In the genomic region with DNA sequence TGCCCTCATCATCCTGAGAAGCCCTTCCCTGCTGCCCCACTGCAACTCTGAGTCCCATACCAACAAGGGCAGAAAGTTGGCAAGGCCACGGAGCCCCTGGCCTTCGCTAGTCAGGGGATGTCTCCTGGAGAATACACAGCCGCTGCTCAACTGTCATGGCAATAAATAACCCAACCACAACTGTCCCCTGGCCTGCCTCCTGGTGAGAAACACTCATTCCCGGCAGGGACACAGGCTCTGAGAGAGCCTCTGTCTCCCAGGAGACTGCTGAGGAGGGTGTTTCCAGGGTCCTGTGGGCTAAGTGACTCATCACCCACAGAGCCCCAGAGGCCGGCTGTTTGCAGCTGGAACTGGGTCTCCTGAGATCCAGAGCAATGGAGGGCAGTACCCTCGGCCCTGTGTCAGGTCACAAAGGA, we compare ENCODE assay signal across 1 cellular context.
TF ChIP-seq lines count a peak whose summit lies in the region.

No MANE protein-coding gene starts in this region.

TF ChIP-seq in K562, 482 proteins besides CTCF, POLR2A, EP300 and RAD21 (continued from another document and continues in another):
- TF ChIP-seq ZBTB7A (IDR thresholded peaks at IDR 0.05; ENCODE audit: borderline replicate concordance, control insufficient read depth, low read depth, low read length): peak; percentile 66; the same call in 1 of the 2 replicates
- no peak for TF ChIP-seq HOXB6 (CRISPR knock-in tag; IDR thresholded peaks at IDR 0.05; ENCODE audit: borderline replicate concordance)
- TF ChIP-seq, protein P1, sequence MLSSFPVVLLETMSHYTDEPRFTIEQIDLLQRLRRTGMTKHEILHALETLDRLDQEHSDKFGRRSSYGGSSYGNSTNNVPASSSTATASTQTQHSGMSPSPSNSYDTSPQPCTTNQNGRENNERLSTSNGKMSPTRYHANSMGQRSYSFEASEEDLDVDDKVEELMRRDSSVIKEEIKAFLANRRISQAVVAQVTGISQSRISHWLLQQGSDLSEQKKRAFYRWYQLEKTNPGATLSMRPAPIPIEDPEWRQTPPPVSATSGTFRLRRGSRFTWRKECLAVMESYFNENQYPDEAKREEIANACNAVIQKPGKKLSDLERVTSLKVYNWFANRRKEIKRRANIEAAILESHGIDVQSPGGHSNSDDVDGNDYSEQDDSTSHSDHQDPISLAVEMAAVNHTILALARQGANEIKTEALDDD (IDR thresholded peaks at IDR 0.05): no peak
- TF ChIP-seq CREM (IDR thresholded peaks at IDR 0.05; ENCODE audit: low read depth): no peak
- no peak for TF ChIP-seq HNRNPLL (IDR thresholded peaks at IDR 0.05; ENCODE audit: low read depth, low read length, poor library complexity, severe bottlenecking)
- no peak for TF ChIP-seq KDM5B (IDR thresholded peaks at IDR 0.05; ENCODE audit: insufficient replicate concordance, low read depth, low read length)
- no peak for TF ChIP-seq EGR1 (conservative IDR thresholded peaks at IDR 0.05)
- TF ChIP-seq PHF21A (IDR thresholded peaks at IDR 0.05; ENCODE audit: borderline replicate concordance, low read depth): no peak
- TF ChIP-seq LARP7 (IDR thresholded peaks at IDR 0.05): no peak
- TF ChIP-seq PTBP1 (IDR thresholded peaks at IDR 0.05; ENCODE audit: low read depth, low read length): no peak
- no peak for TF ChIP-seq ZNF780A (CRISPR knock-in tag; IDR thresholded peaks at IDR 0.05)
- TF ChIP-seq, protein P2, sequence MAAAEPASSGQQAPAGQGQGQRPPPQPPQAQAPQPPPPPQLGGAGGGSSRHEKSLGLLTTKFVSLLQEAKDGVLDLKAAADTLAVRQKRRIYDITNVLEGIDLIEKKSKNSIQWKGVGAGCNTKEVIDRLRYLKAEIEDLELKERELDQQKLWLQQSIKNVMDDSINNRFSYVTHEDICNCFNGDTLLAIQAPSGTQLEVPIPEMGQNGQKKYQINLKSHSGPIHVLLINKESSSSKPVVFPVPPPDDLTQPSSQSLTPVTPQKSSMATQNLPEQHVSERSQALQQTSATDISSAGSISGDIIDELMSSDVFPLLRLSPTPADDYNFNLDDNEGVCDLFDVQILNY (CRISPR knock-in tag; IDR thresholded peaks at IDR 0.05): no peak
- no peak for TF ChIP-seq ZNF551 (CRISPR knock-in tag; IDR thresholded peaks at IDR 0.05)
- TF ChIP-seq ZNF134 (CRISPR knock-in tag; conservative IDR thresholded peaks at IDR 0.05): no peak
- TF ChIP-seq ILF3 (IDR thresholded peaks at IDR 0.05; ENCODE audit: borderline replicate concordance): no peak
- no peak for TF ChIP-seq BRF1 (IDR thresholded peaks at IDR 0.05; ENCODE audit: borderline replicate concordance, extremely low read depth, insufficient read length)
- peak; percentile 69 for TF ChIP-seq SMARCA4 (IDR thresholded peaks at IDR 0.05)
- TF ChIP-seq NFE2L1 (tag; IDR thresholded peaks at IDR 0.05; ENCODE audit: borderline replicate concordance, low read depth): no peak
- peak; percentile 24; the same call in 1 of the 2 replicates for TF ChIP-seq HDAC2 (IDR thresholded peaks at IDR 0.05)
- TF ChIP-seq GTF2F1 (IDR thresholded peaks at IDR 0.05; ENCODE audit: low read depth, low read length): no peak
- TF ChIP-seq SAP30 (IDR thresholded peaks at IDR 0.05; ENCODE audit: borderline replicate concordance, insufficient read depth, low read depth, low read length, poor library complexity, severe bottlenecking): no peak
- TF ChIP-seq, protein P3, sequence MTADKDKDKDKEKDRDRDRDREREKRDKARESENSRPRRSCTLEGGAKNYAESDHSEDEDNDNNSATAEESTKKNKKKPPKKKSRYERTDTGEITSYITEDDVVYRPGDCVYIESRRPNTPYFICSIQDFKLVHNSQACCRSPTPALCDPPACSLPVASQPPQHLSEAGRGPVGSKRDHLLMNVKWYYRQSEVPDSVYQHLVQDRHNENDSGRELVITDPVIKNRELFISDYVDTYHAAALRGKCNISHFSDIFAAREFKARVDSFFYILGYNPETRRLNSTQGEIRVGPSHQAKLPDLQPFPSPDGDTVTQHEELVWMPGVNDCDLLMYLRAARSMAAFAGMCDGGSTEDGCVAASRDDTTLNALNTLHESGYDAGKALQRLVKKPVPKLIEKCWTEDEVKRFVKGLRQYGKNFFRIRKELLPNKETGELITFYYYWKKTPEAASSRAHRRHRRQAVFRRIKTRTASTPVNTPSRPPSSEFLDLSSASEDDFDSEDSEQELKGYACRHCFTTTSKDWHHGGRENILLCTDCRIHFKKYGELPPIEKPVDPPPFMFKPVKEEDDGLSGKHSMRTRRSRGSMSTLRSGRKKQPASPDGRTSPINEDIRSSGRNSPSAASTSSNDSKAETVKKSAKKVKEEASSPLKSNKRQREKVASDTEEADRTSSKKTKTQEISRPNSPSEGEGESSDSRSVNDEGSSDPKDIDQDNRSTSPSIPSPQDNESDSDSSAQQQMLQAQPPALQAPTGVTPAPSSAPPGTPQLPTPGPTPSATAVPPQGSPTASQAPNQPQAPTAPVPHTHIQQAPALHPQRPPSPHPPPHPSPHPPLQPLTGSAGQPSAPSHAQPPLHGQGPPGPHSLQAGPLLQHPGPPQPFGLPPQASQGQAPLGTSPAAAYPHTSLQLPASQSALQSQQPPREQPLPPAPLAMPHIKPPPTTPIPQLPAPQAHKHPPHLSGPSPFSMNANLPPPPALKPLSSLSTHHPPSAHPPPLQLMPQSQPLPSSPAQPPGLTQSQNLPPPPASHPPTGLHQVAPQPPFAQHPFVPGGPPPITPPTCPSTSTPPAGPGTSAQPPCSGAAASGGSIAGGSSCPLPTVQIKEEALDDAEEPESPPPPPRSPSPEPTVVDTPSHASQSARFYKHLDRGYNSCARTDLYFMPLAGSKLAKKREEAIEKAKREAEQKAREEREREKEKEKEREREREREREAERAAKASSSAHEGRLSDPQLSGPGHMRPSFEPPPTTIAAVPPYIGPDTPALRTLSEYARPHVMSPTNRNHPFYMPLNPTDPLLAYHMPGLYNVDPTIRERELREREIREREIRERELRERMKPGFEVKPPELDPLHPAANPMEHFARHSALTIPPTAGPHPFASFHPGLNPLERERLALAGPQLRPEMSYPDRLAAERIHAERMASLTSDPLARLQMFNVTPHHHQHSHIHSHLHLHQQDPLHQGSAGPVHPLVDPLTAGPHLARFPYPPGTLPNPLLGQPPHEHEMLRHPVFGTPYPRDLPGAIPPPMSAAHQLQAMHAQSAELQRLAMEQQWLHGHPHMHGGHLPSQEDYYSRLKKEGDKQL (CRISPR knock-in tag; IDR thresholded peaks at IDR 0.05; ENCODE audit: borderline replicate concordance): no peak
- TF ChIP-seq SMARCB1 (IDR thresholded peaks at IDR 0.05; ENCODE audit: insufficient read length, low read depth): no peak
- TF ChIP-seq, protein P4, sequence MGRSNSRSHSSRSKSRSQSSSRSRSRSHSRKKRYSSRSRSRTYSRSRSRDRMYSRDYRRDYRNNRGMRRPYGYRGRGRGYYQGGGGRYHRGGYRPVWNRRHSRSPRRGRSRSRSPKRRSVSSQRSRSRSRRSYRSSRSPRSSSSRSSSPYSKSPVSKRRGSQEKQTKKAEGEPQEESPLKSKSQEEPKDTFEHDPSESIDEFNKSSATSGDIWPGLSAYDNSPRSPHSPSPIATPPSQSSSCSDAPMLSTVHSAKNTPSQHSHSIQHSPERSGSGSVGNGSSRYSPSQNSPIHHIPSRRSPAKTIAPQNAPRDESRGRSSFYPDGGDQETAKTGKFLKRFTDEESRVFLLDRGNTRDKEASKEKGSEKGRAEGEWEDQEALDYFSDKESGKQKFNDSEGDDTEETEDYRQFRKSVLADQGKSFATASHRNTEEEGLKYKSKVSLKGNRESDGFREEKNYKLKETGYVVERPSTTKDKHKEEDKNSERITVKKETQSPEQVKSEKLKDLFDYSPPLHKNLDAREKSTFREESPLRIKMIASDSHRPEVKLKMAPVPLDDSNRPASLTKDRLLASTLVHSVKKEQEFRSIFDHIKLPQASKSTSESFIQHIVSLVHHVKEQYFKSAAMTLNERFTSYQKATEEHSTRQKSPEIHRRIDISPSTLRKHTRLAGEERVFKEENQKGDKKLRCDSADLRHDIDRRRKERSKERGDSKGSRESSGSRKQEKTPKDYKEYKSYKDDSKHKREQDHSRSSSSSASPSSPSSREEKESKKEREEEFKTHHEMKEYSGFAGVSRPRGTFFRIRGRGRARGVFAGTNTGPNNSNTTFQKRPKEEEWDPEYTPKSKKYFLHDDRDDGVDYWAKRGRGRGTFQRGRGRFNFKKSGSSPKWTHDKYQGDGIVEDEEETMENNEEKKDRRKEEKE (IDR thresholded peaks at IDR 0.05; ENCODE audit: borderline replicate concordance in 1 of 2, control insufficient read depth in 1 of 2, low read depth in 2 of 2, low read length in 1 of 2): no peak
- no peak for TF ChIP-seq EP400 (IDR thresholded peaks at IDR 0.05)
- no peak for TF ChIP-seq ZNF695 (CRISPR knock-in tag; IDR thresholded peaks at IDR 0.05)
- TF ChIP-seq PHF20 (IDR thresholded peaks at IDR 0.05; ENCODE audit: partially characterized antibody): no peak
- TF ChIP-seq FOXA1 (IDR thresholded peaks at IDR 0.05; ENCODE audit: borderline replicate concordance): no peak
- TF ChIP-seq ZNF79 (CRISPR knock-in tag; IDR thresholded peaks at IDR 0.05; ENCODE audit: low read depth): no peak
- TF ChIP-seq, protein P5, sequence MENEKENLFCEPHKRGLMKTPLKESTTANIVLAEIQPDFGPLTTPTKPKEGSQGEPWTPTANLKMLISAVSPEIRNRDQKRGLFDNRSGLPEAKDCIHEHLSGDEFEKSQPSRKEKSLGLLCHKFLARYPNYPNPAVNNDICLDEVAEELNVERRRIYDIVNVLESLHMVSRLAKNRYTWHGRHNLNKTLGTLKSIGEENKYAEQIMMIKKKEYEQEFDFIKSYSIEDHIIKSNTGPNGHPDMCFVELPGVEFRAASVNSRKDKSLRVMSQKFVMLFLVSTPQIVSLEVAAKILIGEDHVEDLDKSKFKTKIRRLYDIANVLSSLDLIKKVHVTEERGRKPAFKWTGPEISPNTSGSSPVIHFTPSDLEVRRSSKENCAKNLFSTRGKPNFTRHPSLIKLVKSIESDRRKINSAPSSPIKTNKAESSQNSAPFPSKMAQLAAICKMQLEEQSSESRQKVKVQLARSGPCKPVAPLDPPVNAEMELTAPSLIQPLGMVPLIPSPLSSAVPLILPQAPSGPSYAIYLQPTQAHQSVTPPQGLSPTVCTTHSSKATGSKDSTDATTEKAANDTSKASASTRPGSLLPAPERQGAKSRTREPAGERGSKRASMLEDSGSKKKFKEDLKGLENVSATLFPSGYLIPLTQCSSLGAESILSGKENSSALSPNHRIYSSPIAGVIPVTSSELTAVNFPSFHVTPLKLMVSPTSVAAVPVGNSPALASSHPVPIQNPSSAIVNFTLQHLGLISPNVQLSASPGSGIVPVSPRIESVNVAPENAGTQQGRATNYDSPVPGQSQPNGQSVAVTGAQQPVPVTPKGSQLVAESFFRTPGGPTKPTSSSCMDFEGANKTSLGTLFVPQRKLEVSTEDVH (IDR thresholded peaks at IDR 0.05; ENCODE audit: low read depth, partially characterized antibody): no peak
- TF ChIP-seq NCOA1 (IDR thresholded peaks at IDR 0.05; ENCODE audit: low read depth): no peak
- TF ChIP-seq HNRNPUL1 (IDR thresholded peaks at IDR 0.05; ENCODE audit: low read length): no peak
- TF ChIP-seq, protein P6, sequence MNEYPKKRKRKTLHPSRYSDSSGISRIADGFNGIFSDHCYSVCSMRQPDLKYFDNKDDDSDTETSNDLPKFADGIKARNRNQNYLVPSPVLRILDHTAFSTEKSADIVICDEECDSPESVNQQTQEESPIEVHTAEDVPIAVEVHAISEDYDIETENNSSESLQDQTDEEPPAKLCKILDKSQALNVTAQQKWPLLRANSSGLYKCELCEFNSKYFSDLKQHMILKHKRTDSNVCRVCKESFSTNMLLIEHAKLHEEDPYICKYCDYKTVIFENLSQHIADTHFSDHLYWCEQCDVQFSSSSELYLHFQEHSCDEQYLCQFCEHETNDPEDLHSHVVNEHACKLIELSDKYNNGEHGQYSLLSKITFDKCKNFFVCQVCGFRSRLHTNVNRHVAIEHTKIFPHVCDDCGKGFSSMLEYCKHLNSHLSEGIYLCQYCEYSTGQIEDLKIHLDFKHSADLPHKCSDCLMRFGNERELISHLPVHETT (CRISPR knock-in tag; conservative IDR thresholded peaks at IDR 0.05 in 1 of 2, IDR thresholded peaks at IDR 0.05 in 1 of 2): no peak; a peak in 1 of 4 replicates
- TF ChIP-seq, protein P7, sequence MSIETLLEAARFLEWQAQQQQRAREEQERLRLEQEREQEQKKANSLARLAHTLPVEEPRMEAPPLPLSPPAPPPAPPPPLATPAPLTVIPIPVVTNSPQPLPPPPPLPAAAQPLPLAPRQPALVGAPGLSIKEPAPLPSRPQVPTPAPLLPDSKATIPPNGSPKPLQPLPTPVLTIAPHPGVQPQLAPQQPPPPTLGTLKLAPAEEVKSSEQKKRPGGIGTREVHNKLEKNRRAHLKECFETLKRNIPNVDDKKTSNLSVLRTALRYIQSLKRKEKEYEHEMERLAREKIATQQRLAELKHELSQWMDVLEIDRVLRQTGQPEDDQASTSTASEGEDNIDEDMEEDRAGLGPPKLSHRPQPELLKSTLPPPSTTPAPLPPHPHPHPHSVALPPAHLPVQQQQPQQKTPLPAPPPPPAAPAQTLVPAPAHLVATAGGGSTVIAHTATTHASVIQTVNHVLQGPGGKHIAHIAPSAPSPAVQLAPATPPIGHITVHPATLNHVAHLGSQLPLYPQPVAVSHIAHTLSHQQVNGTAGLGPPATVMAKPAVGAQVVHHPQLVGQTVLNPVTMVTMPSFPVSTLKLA (conservative IDR thresholded peaks at IDR 0.05): no peak
- no peak for TF ChIP-seq NFIX (CRISPR knock-in tag; IDR thresholded peaks at IDR 0.05; ENCODE audit: low read depth)
- no peak for TF ChIP-seq MBD2 (IDR thresholded peaks at IDR 0.05; ENCODE audit: borderline replicate concordance, low read depth)
- TF ChIP-seq ZNF121 (CRISPR knock-in tag; conservative IDR thresholded peaks at IDR 0.05): no peak
- no peak for TF ChIP-seq ARNT (IDR thresholded peaks at IDR 0.05)
- TF ChIP-seq RCOR1 (IDR thresholded peaks at IDR 0.05; ENCODE audit: borderline replicate concordance in 1 of 2, low read depth in 2 of 2, low read length in 2 of 2): peak in 1 of 2 experiments; percentile 70; a peak in 1 of 4 replicates
